26 cellular contexts compared by ENCODE assay signal in genomic region chr13:79796116-79796515, GRCh38.
"Had no signal": no experiment of that assay in that cellular context is flagged by ENCODE, and none has a peak within 500 bp of the region (broad histone marks: within the 10 kb centered on the region; RNA-seq: fewer than 3 reads in every experiment).

No MANE protein-coding gene starts in this region.

- H3K9me3 ChIP-seq: left lung, pancreas, transverse colon, uterus had no signal

- DNase-seq: activated B cell treated with CpG ODN at 0.5 μM for 24 hours; activated CD4-positive, alpha-beta T cell treated with anti-CD3 and anti-CD28 coated beads for 36 hours; activated CD4-positive, alpha-beta T cell treated with anti-CD3 and anti-CD28 coated beads, Interleukin-2, amount 50 U/mL, for 4 hours; activated CD8-positive, alpha-beta memory T cell treated with anti-CD3 and anti-CD28 coated beads for 24 hours; activated CD8-positive, alpha-beta memory T cell treated with anti-CD3 and anti-CD28 coated beads, Interleukin-2, amount 50 U/mL, for 4 hours; activated naive CD4-positive, alpha-beta T cell; activated T-cell treated with anti-CD3 and anti-CD28 coated beads, Interleukin-2, amount 50 U/mL, for 4 hours; effector memory CD4-positive, alpha-beta T cell; hippocampal formation; kidney glomerular epithelial cell; left lung; natural killer cell; pancreas; right cardiac atrium; stimulated activated CD4-positive, alpha-beta T cell treated with anti-CD3 and anti-CD28 coated beads, Interleukin-1b, Interleukin-23, amount 100 ng/mL, for 48 hours; stomach; T1000; transverse colon; uterus had no signal

- H3K27me3 ChIP-seq: left lung, pancreas, stomach, transverse colon, uterus had no signal

- H3K4me1 Mint-ChIP-seq: activated B cell treated with CpG ODN at 0.5 μM for 24 hours; activated CD4-positive, alpha-beta T cell treated with anti-CD3 and anti-CD28 coated beads for 36 hours; central memory CD8-positive, alpha-beta T cell; natural killer cell; stimulated activated memory B cell treated with anti-CD40 and anti-IgM and Interleukin-4, amounts not matched to agents 10 μg/mL and 1 μg/mL and 100 μg/mL, for 72 hours had no signal

- H3K4me1 ChIP-seq: left lung, pancreas, stomach, transverse colon, uterus had no signal

- H3K4me3 ChIP-seq: left lung, lung, pancreas, skin epidermis, stomach, transverse colon, uterus had no signal

- H3K36me3 ChIP-seq: left lung, pancreas, stomach, transverse colon, uterus had no signal

- H3K4me3 Mint-ChIP-seq: activated B cell treated with CpG ODN at 0.5 μM for 24 hours; activated CD4-positive, alpha-beta T cell treated with anti-CD3 and anti-CD28 coated beads for 36 hours; activated naive CD8-positive, alpha-beta T cell; activated T-cell treated with anti-CD3 and anti-CD28 coated beads, Interleukin-2, amount 50 U/mL, for 4 hours; central memory CD8-positive, alpha-beta T cell; natural killer cell; stimulated activated memory B cell treated with anti-CD40 and anti-IgM and Interleukin-4, amounts not matched to agents 10 μg/mL and 1 μg/mL and 100 μg/mL, for 72 hours had no signal

- H3K27me3 Mint-ChIP-seq: activated B cell treated with CpG ODN at 0.5 μM for 24 hours; activated CD4-positive, alpha-beta T cell treated with anti-CD3 and anti-CD28 coated beads for 36 hours; activated naive CD8-positive, alpha-beta T cell; central memory CD8-positive, alpha-beta T cell; stimulated activated memory B cell treated with anti-CD40 and anti-IgM and Interleukin-4, amounts not matched to agents 10 μg/mL and 1 μg/mL and 100 μg/mL, for 72 hours had no signal

- H3K9me3 Mint-ChIP-seq: activated B cell treated with CpG ODN at 0.5 μM for 24 hours; activated T-cell treated with anti-CD3 and anti-CD28 coated beads, Interleukin-2, amount 50 U/mL, for 4 hours; activated T-helper 2 cell treated with anti-CD3 and anti-CD28 coated beads, Interferon-gamma antibody, Interleukin-2, Interleukin-4, amounts not matched to agents 10 μg/mL and 5 μg/mL and 100 μg/mL, durations not matched to agents 14 hours and 24 hours and 36 hours; central memory CD8-positive, alpha-beta T cell; natural killer cell; stimulated activated memory B cell treated with anti-CD40 and anti-IgM and Interleukin-4, amounts not matched to agents 10 μg/mL and 1 μg/mL and 100 μg/mL, for 72 hours had no signal

- H3K27ac Mint-ChIP-seq: activated B cell treated with CpG ODN at 0.5 μM for 24 hours; activated CD4-positive, alpha-beta T cell treated with anti-CD3 and anti-CD28 coated beads for 36 hours; activated naive CD8-positive, alpha-beta T cell; activated T-helper 2 cell treated with anti-CD3 and anti-CD28 coated beads, Interferon-gamma antibody, Interleukin-2, Interleukin-4, amounts not matched to agents 10 μg/mL and 5 μg/mL and 100 μg/mL, durations not matched to agents 14 hours and 24 hours and 36 hours; natural killer cell; stimulated activated memory B cell treated with anti-CD40 and anti-IgM and Interleukin-4, amounts not matched to agents 10 μg/mL and 1 μg/mL and 100 μg/mL, for 72 hours had no signal

- H3K36me3 Mint-ChIP-seq: activated naive CD8-positive, alpha-beta T cell; natural killer cell; stimulated activated memory B cell treated with anti-CD40 and anti-IgM and Interleukin-4, amounts not matched to agents 10 μg/mL and 1 μg/mL and 100 μg/mL, for 72 hours had no signal

- H3K27ac ChIP-seq: left lung, pancreas, skin epidermis, stomach, transverse colon, uterus had no signal

- ATAC-seq: activated CD4-positive, alpha-beta T cell treated with anti-CD3 and anti-CD28 coated beads for 36 hours; activated T-cell treated with anti-CD3 and anti-CD28 coated beads, Interleukin-2, amount 50 U/mL, for 4 hours; esophagus mucosa; left lung; natural killer cell; pancreas; right cardiac atrium; stimulated activated memory B cell treated with anti-CD40 and anti-IgM and Interleukin-4, amounts not matched to agents 10 μg/mL and 1 μg/mL and 100 μg/mL, for 72 hours had no signal
